30 cellular contexts compared by ENCODE assay signal in the genomic region with DNA sequence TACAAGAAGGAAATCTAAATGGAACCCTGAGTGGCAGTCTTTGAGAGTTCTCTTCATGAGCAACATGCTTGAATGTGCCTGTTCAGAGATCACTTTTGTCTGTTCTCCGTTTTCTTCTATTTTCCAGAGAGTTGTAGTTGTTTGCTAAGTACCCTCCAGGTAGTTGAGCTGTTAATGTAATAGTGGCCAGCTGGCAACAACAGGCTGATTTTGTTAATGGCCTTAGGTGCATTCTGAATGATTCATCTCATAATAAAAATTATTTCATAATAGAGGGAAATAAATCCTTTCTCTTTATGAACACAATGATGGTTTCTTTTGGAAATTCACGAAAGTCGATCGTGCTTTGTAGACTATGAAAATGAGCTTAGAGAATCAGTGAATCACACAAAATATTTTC.
"Had no signal": no experiment of that assay in that cellular context is flagged by ENCODE, and none has a peak within 500 bp of the region (broad histone marks: within the 10 kb centered on the region; RNA-seq: fewer than 3 reads in every experiment).

No MANE protein-coding gene starts in this region.

- H3K9me3 ChIP-seq: adrenal gland, body of pancreas, colonic mucosa, gastrocnemius medialis, heart left ventricle had no signal

- ATAC-seq: activated CD4-positive, CD25-positive, alpha-beta regulatory T cell treated with anti-CD3 and anti-CD28 coated beads, Interleukin-2, amount 50 U/mL, for 24 hours; activated CD8-positive, alpha-beta memory T cell treated with anti-CD3 and anti-CD28 coated beads, Interleukin-2, amount 10 ng/mL, durations not matched to agents 7 days and 5 days; activated CD8-positive, alpha-beta T cell treated with anti-CD3 and anti-CD28 coated beads, Interleukin-2, amount 10 ng/mL, durations not matched to agents 7 days and 5 days; activated naive CD8-positive, alpha-beta T cell treated with anti-CD3 and anti-CD28 coated beads, Interleukin-2, amount 50 U/mL, for 24 hours; body of pancreas; esophagus mucosa; gastrocnemius medialis; heart left ventricle; T-helper 17 cell had no signal

- H3K4me3 ChIP-seq: adrenal gland, body of pancreas, cardiac muscle cell, colonic mucosa, gastrocnemius medialis, heart left ventricle had no signal

- H3K27ac ChIP-seq: adrenal gland, body of pancreas, cardiac muscle cell, colonic mucosa, gastrocnemius medialis, heart left ventricle, WERI-Rb-1 had no signal

- H3K4me1 ChIP-seq: adrenal gland, body of pancreas, colonic mucosa, gastrocnemius medialis, heart left ventricle had no signal

- H3K36me3 ChIP-seq: adrenal gland, cardiac muscle cell, colonic mucosa, gastrocnemius medialis, heart left ventricle, WERI-Rb-1 had no signal

- H3K27me3 ChIP-seq: adrenal gland, body of pancreas, cardiac muscle cell, colonic mucosa, gastrocnemius medialis, heart left ventricle had no signal

- DNase-seq: activated B cell treated with CpG ODN at 0.5 μM for 24 hours; activated CD4-positive, alpha-beta memory T cell treated with anti-CD3 and anti-CD28 coated beads for 36 hours; activated CD4-positive, alpha-beta T cell treated with anti-CD3 and anti-CD28 coated beads for 48 hours; activated CD8-positive, alpha-beta memory T cell treated with anti-CD3 and anti-CD28 coated beads, Interleukin-2, amount 10 ng/mL, durations not matched to agents 7 days and 5 days; activated CD8-positive, alpha-beta memory T cell treated with anti-CD3 and anti-CD28 coated beads, Interleukin-2, amount 50 U/mL, for 4 hours; activated CD8-positive, alpha-beta T cell treated with anti-CD3 and anti-CD28 coated beads, Interleukin-2, amount 10 ng/mL, durations not matched to agents 7 days and 5 days; activated effector memory CD4-positive, alpha-beta T cell treated with anti-CD3 and anti-CD28 coated beads, Interleukin-2, amount 50 U/mL, for 16 hours; activated naive CD4-positive, alpha-beta T cell treated with anti-CD3 and anti-CD28 coated beads for 36 hours; activated naive CD8-positive, alpha-beta T cell treated with anti-CD3 and anti-CD28 coated beads for 36 hours; activated naive CD8-positive, alpha-beta T cell treated with anti-CD3 and anti-CD28 coated beads, Interleukin-2, amount 50 U/mL, for 24 hours; activated T-cell treated with anti-CD3 and anti-CD28 coated beads, Interleukin-2, amount 50 U/mL, for 1 hour; activated T-cell treated with anti-CD3 and anti-CD28 coated beads, Interleukin-2, amount 50 U/mL, for 48 hours; adrenal gland; amygdala; aorta; body of pancreas; central memory CD4-positive, alpha-beta T cell; cerebellar nuclear complex; colonic mucosa; effector CD8-positive, alpha-beta T cell; foreskin fibroblast; gastrocnemius medialis; glutamatergic neuron; heart left ventricle; T-helper 17 cell; T1000; WERI-Rb-1 had no signal
